ENCODE assay signal across 17 cellular contexts in genomic region chr4:84597450-84597849, GRCh38. TPM values are rescaled to one million over a fixed set of nuclear protein-coding genes. Genes with fewer than 3 reads are reported as not detected.
DNase-seq lines count a peak whose midpoint lies in the region; ATAC-seq, FAIRE-seq and TF ChIP-seq lines count a peak whose summit lies in the region.
"Had no signal": no experiment of that assay in that cellular context is flagged by ENCODE, and none has a peak within 500 bp of the region (broad histone marks: within the 10 kb centered on the region; RNA-seq: fewer than 3 reads in every experiment).

No MANE protein-coding gene starts in this region.

- no peaks in the 10 kb centered on the region for H3K27me3 Mint-ChIP-seq in GM23338 (ENCODE audit: insufficient read depth, low read depth, poor library complexity)

- H3K4me3 Mint-ChIP-seq in GM23338 = no peak overlapping the region

- peaks cover 40% of the 10 kb centered on the region for H3K4me1 Mint-ChIP-seq in GM23338

- H3K4me2 ChIP-seq in GM23338 = no peak overlapping the region
- H3K4me2 ChIP-seq in K562 (ENCODE audit: insufficient read depth, low read length) = no peak overlapping the region
- no peak overlapping the region for H3K4me2 ChIP-seq in HepG2 (ENCODE audit: low read depth, low read length)

- H2AFZ ChIP-seq in GM23338 (no peak overlapping the region), K562 (ENCODE audit: low read depth, low read length) (no peak overlapping the region), HepG2 (ENCODE audit: low read length) (no peak overlapping the region)

- peaks cover 44% of the 10 kb centered on the region for H3K36me3 Mint-ChIP-seq in GM23338 (ENCODE audit: low read depth)
- H3K36me3 Mint-ChIP-seq: activated naive CD4-positive, alpha-beta T cell treated with anti-CD3 and anti-CD28 coated beads, Interleukin-2, amount 50 U/mL, for 72 hours had no signal

- no peaks in the 10 kb centered on the region for H3K9me2 ChIP-seq in GM23338 (ENCODE audit: insufficient read depth)

- ATAC-seq in GM23338 = no peak
- ATAC-seq in K562 = peak; percentile 68
- no peak for ATAC-seq in HepG2
- ATAC-seq in HG02970 (IDR thresholded peaks at IDR 0.05; ENCODE audit: low FRiP score, unreplicated experiment) = no peak
- ATAC-seq: left cardiac atrium had no signal

- TF ChIP-seq CTCF in GM23338 (conservative IDR thresholded peaks at IDR 0.05; ENCODE audit: low read depth in 2 of 2) = no peak
- TF ChIP-seq CTCF in K562 (IDR thresholded peaks at IDR 0.05 in 2 of 3, conservative IDR thresholded peaks at IDR 0.05 in 1 of 3; ENCODE audit: insufficient read depth in 2 of 3, low read depth in 1 of 3, low read length in 3 of 3) = no peak
- TF ChIP-seq CTCF in HepG2 (CRISPR knock-in tag; IDR thresholded peaks at IDR 0.05) = no peak

- WGBS in K562 (ENCODE audit: insufficient coverage, low coverage, missing lambda C conversion rate) = 6% methylated on average over 4 of the region's 4 CpGs
- 72% methylated on average over 4 of the region's 4 CpGs for WGBS in HepG2 (ENCODE audit: low lambda C conversion rate)

- CTCF ChIA-PET in K562 (lab: Yijun Ruan, JAX; ENCODE audit: low intra/inter-chr PET ratio) (no interaction called here), HepG2 (lab: Yijun Ruan, JAX; ENCODE audit: low intra/inter-chr PET ratio, low total read pairs) (no interaction called here)

- DNase-seq in GM23338 (ENCODE audit: low spot score) = no peak
- peak; percentile 79 for DNase-seq in M059J (ENCODE audit: low read depth)
- DNase-seq in K562 (ENCODE audit: extremely low read depth in 1 of 4, low spot score in 3 of 4) = peak in 1 of 4 experiments; percentile 5
- DNase-seq in HepG2 (ENCODE audit: low spot score) = no peak
- no peak for DNase-seq in GDM1 (lab: John Stamatoyannopoulos, UW)
- no peak for DNase-seq in cerebellum (ENCODE audit: low spot score)
- DNase-seq: activated CD4-positive, alpha-beta T cell treated with anti-CD3 and anti-CD28 coated beads for 4 hours; BE2C; hypothalamus; left cardiac atrium; NK-92 treated with Interleukin-12 subunit alpha and Interleukin-12 subunit beta, amount 100 ng/mL, for 24 hours; right lobe of liver; SIG-M5 had no signal

- H3K9ac ChIP-seq in K562 (ENCODE audit: insufficient read depth in 1 of 2, low read depth in 2 of 2, low read length in 2 of 2) (no peak overlapping the region), HepG2 (ENCODE audit: insufficient read depth, low read depth, low read length) (no peak overlapping the region)

- no peaks in the 10 kb centered on the region for H3K9me3 ChIP-seq in K562 (replicated peaks; ENCODE audit: control insufficient read depth, insufficient read depth, low read depth, low read length)
- H3K9me3 ChIP-seq in HepG2 (ENCODE audit: low read length) = no peaks in the 10 kb centered on the region
- H3K9me3 ChIP-seq: BE2C, right lobe of liver, thoracic aorta had no signal

- peak overlapping the region; percentile 46 for H3K27ac ChIP-seq in GM23338 (ENCODE audit: low read depth)
- H3K27ac ChIP-seq in K562 (ENCODE audit: extremely low read depth, low read depth, low read length) = no peak overlapping the region
- no peak overlapping the region for H3K27ac ChIP-seq in HepG2 (ENCODE audit: extremely low read length, insufficient read depth, low read length)
- H3K27ac ChIP-seq: right lobe of liver, thoracic aorta had no signal

- H3F3A ChIP-seq in GM23338 (replicated peaks; ENCODE audit: low read depth) = no peaks in the 10 kb centered on the region

- H3K79me2 ChIP-seq in GM23338 (replicated peaks; ENCODE audit: insufficient read depth) (peaks cover 76% of the 10 kb centered on the region), K562 (ENCODE audit: control insufficient read depth, insufficient read depth, low read length) (no peaks in the 10 kb centered on the region), HepG2 (ENCODE audit: insufficient read depth, low read length) (no peaks in the 10 kb centered on the region)

- no peaks in the 10 kb centered on the region for H3K9me1 ChIP-seq in K562 (ENCODE audit: control insufficient read depth, insufficient read depth, low read length)

- H3K36me3 ChIP-seq in GM23338 (ENCODE audit: insufficient read depth) (no peaks in the 10 kb centered on the region), K562 (ENCODE audit: control insufficient read depth, insufficient read depth, low read length) (no peaks in the 10 kb centered on the region), HepG2 (replicated peaks in 1 of 2; ENCODE audit: control insufficient read depth in 1 of 2, insufficient read depth in 2 of 2, low read length in 2 of 2) (no peaks in the 10 kb centered on the region)
- H3K36me3 ChIP-seq: BE2C, right lobe of liver, thoracic aorta had no signal

- H3K4me1 ChIP-seq in GM23338 (ENCODE audit: insufficient read depth) (peaks cover 20% of the 10 kb centered on the region), K562 (replicated peaks in 1 of 2; ENCODE audit: control insufficient read depth in 2 of 2, insufficient read depth in 2 of 2, low read length in 2 of 2) (peaks cover 0 to 7% of the 10 kb centered on the region in 2 experiments; a peak in 2 of 5 replicates), HepG2 (ENCODE audit: insufficient read depth, low read length) (no peaks in the 10 kb centered on the region)
- H3K4me1 ChIP-seq: right lobe of liver had no signal

- H3K27me3 ChIP-seq in GM23338 (ENCODE audit: insufficient read depth) (no peaks in the 10 kb centered on the region), K562 (ENCODE audit: control insufficient read depth in 2 of 2, insufficient read depth in 2 of 2, low read length in 2 of 2) (peaks cover 2 to 4% of the 10 kb centered on the region in 2 experiments; a peak in 1 of 5 replicates), HepG2 (ENCODE audit: control insufficient read depth in 1 of 2, insufficient read depth in 2 of 2, low read length in 2 of 2) (no peaks in the 10 kb centered on the region; a peak in 1 of 5 replicates)
- H3K27me3 ChIP-seq: BE2C, right lobe of liver had no signal

- no TSS peak for BruUV-seq in K562 (replicated peaks; lab: Mats Ljungman, UMichigan)
- BruUV-seq in HepG2 (replicated peaks; lab: Mats Ljungman, UMichigan) = no TSS peak

- FAIRE-seq in K562 (lab: Jason Lieb, UNC) (no peak), HepG2 (lab: Jason Lieb, UNC) (no peak)
- FAIRE-seq: GM18507 had no signal

- H3K9me3 Mint-ChIP-seq in GM23338 = peaks cover 10% of the 10 kb centered on the region; the same call in 2 of the 3 replicates
- H3K9me3 Mint-ChIP-seq: activated naive CD4-positive, alpha-beta T cell treated with anti-CD3 and anti-CD28 coated beads, Interleukin-2, amount 50 U/mL, for 72 hours had no signal

- in situ Hi-C loops in K562 (cut with MboI) (no loop called here), HepG2 (cut with HindIII; ENCODE audit: extremely low pct_ligation_motif_present, low pct_unique_long_range_greater_than_20kb) (no loop called here)

- TF ChIP-seq POLR2A in K562 (conservative IDR thresholded peaks at IDR 0.05) = no peak
- TF ChIP-seq POLR2A in HepG2 (IDR thresholded peaks at IDR 0.05; ENCODE audit: insufficient read depth in 1 of 2, low read depth in 2 of 2, low read length in 2 of 2) = no peak

- POLR2A ChIA-PET in K562 (lab: Yijun Ruan, JAX) = interaction anchor here (1.0 kb wide), 1 partner anchor 10 kb away, joined by 3 read pairs; no protein-coding TSS in a partner anchor
- POLR2A ChIA-PET in HepG2 (lab: Yijun Ruan, JAX) = no interaction called here

- H3K27ac Mint-ChIP-seq in GM23338 = peak overlapping the region; percentile 98

- intact Hi-C loops in K562 (cut with micrococcal nuclease) (no loop called here), HepG2 (cut with micrococcal nuclease; ENCODE audit: unreplicated experiment) (no loop called here)

- no peak for TF ChIP-seq EP300 in K562 (IDR thresholded peaks at IDR 0.05; ENCODE audit: low read length)
- no peak for TF ChIP-seq EP300 in HepG2 (IDR thresholded peaks at IDR 0.05; ENCODE audit: low read depth in 2 of 2, low read length in 2 of 2)
- TF ChIP-seq EP300 in HepG2 (CRISPR knock-in tag; IDR thresholded peaks at IDR 0.05; ENCODE audit: borderline replicate concordance) = no peak

- no peak overlapping the region for H3K4me3 ChIP-seq in GM23338
- H3K4me3 ChIP-seq in K562 = no peak overlapping the region
- H3K4me3 ChIP-seq in HepG2 (replicated peaks in 1 of 3; ENCODE audit: insufficient read depth in 1 of 3, low read depth in 2 of 3, low read length in 3 of 3) = no peak overlapping the region
- H3K4me3 ChIP-seq: right lobe of liver, thoracic aorta had no signal

- H4K20me1 ChIP-seq in GM23338 (replicated peaks; ENCODE audit: insufficient read depth) (no peaks in the 10 kb centered on the region), K562 (replicated peaks; ENCODE audit: control insufficient read depth, insufficient read depth, low read length) (no peaks in the 10 kb centered on the region), HepG2 (ENCODE audit: insufficient read depth, low read length) (no peaks in the 10 kb centered on the region)

- no peak for TF ChIP-seq RAD21 in K562 (CRISPR knock-in tag; conservative IDR thresholded peaks at IDR 0.05 in 1 of 2, IDR thresholded peaks at IDR 0.05 in 1 of 2)
- TF ChIP-seq RAD21 in HepG2 (CRISPR knock-in tag; IDR thresholded peaks at IDR 0.05) = no peak

RNA-seq across cellular contexts. Expression of gene CDS1, which starts 14.5 kb away (rescaled TPM):
- total RNA-seq in GM23338 (2014; rRNA removed; shearing (Covaris generic)) = 20.3 and 22.6 TPM in 2 replicates
- polyA plus RNA-seq in GM23338 (2016; fragmentation: Nextera tagmentation; extraction: Ambion mirVana) = 8.3 and 10.0 TPM in 2 replicates
- 4.7 and 8.0 TPM in 2 replicates for total RNA-seq in M059J (2014; rRNA removed; shearing (Covaris generic))
- total RNA-seq in K562 (2011; cell fraction: chromatin; rRNA removed; ENCODE audit: low replicate concordance) = 0.19 and 0.56 TPM in 2 replicates
- 0.13 TPM in 1 of 2 replicates, not detected in the other for total RNA-seq in K562 (2011; cell fraction: nucleolus; rRNA removed)
- total RNA-seq in K562 (2011; cell fraction: nucleoplasm; rRNA removed) = 0.15 and 0.31 TPM in 2 replicates
- 0.05 and 0.08 TPM in 2 replicates for total RNA-seq in K562 (2014; rRNA removed)
- total RNA-seq in K562 (2014; rRNA removed; fragmentation: Illumina TruSeq; extraction: Trizol) = 0.19 and 0.22 TPM in 2 replicates
- total RNA-seq in K562 (2015; rRNA removed; fragmentation: Illumina TruSeq; extraction: Trizol) = 0.07 and 0.08 TPM in 2 replicates
- 0.34 and 0.42 TPM in 2 replicates for total RNA-seq in K562 (2021)
- 0.18 and 0.27 TPM in 2 replicates for polyA plus RNA-seq in K562 (2011; rRNA removed)
- polyA plus RNA-seq in K562 (2011; cell fraction: cytosol; rRNA removed) = 0.03 and 0.18 TPM in 2 replicates
- polyA plus RNA-seq in K562 (2011; cell fraction: nucleus; rRNA removed) = 0.23 and 0.29 TPM in 2 replicates
- polyA plus RNA-seq in K562 (2012) = 0.09 and 0.39 TPM in 2 replicates
- 0.14 and 0.30 TPM in 2 replicates for polyA plus RNA-seq in K562 (2014; fragmentation: Illumina TruSeq; extraction: Trizol)
- under 1 TPM; 0.04 to 0.08 TPM for polyA plus RNA-seq in K562 (2014; fragmentation: Nextera tagmentation; extraction: Ambion mirVana)
- 0.11 and 0.15 TPM in 2 replicates for polyA plus RNA-seq in K562 (2014; rRNA removed)
- 0.11 and 0.21 TPM in 2 replicates for polyA minus RNA-seq in K562 (2011; rRNA and poly(A)+ RNA removed)
- not detected in 2 replicates for polyA minus RNA-seq in K562 (2011; cell fraction: cytosol; rRNA and poly(A)+ RNA removed)
- under 0.01 and 0.22 TPM in 2 replicates for polyA minus RNA-seq in K562 (2011; cell fraction: nucleus; rRNA and poly(A)+ RNA removed)
- total RNA-seq in HepG2 (2016; rRNA removed; fragmentation: Illumina TruSeq; extraction: Trizol) = 2.1 TPM in 2 replicates
- 0.40 and 0.44 TPM in 2 replicates for total RNA-seq in HepG2 (2016; cell fraction: cytosol; rRNA removed; fragmentation: Illumina TruSeq; extraction: Trizol; ENCODE audit: low read depth)
- 1.8 and 2.1 TPM in 2 replicates for total RNA-seq in HepG2 (2016; cell fraction: insoluble cytoplasmic fraction; rRNA removed; fragmentation: Illumina TruSeq; extraction: Trizol)
- total RNA-seq in HepG2 (2016; cell fraction: membrane; rRNA removed; fragmentation: Illumina TruSeq; extraction: Trizol) = 1.6 and 2.2 TPM in 2 replicates
- 3.1 and 3.2 TPM in 2 replicates for total RNA-seq in HepG2 (2016; cell fraction: nucleus; rRNA removed; fragmentation: Illumina TruSeq; extraction: Trizol)
- 3.1 and 3.2 TPM in 2 replicates for polyA plus RNA-seq in HepG2 (2011; rRNA removed)
- polyA plus RNA-seq in HepG2 (2011; cell fraction: cytosol; rRNA removed) = 1.7 and 2.9 TPM in 2 replicates
- 1.4 and 1.8 TPM in 2 replicates for polyA plus RNA-seq in HepG2 (2011; cell fraction: nucleus; rRNA removed)
- 1.7 and 1.8 TPM in 2 replicates for polyA plus RNA-seq in HepG2 (2012)
- polyA plus RNA-seq in HepG2 (2016; cell fraction: cytosol; fragmentation: Illumina TruSeq; extraction: Trizol; ENCODE audit: low read depth) = 0.34 and 0.45 TPM in 2 replicates
- 2.3 and 3.1 TPM in 2 replicates for polyA plus RNA-seq in HepG2 (2016; cell fraction: insoluble cytoplasmic fraction; fragmentation: Illumina TruSeq; extraction: Trizol; ENCODE audit: low read depth)
- 1.3 and 1.5 TPM in 2 replicates for polyA plus RNA-seq in HepG2 (2016; cell fraction: membrane; fragmentation: Illumina TruSeq; extraction: Trizol; ENCODE audit: low read depth)
- polyA plus RNA-seq in HepG2 (2016; cell fraction: nucleus; fragmentation: Illumina TruSeq; extraction: Trizol; ENCODE audit: insufficient read depth, low read depth) = 3.3 and 4.5 TPM in 2 replicates
- 1.4 and 5.8 TPM in 2 replicates for polyA minus RNA-seq in HepG2 (2011; rRNA and poly(A)+ RNA removed; ENCODE audit: low replicate concordance)
- polyA minus RNA-seq in HepG2 (2011; cell fraction: cytosol; rRNA and poly(A)+ RNA removed) = 2.6 and 2.7 TPM in 2 replicates
- polyA minus RNA-seq in HepG2 (2011; cell fraction: nucleus; rRNA and poly(A)+ RNA removed) = 3.3 and 4.0 TPM in 2 replicates
- 28.9 TPM for total RNA-seq in cerebellum
